In the genomic region with DNA sequence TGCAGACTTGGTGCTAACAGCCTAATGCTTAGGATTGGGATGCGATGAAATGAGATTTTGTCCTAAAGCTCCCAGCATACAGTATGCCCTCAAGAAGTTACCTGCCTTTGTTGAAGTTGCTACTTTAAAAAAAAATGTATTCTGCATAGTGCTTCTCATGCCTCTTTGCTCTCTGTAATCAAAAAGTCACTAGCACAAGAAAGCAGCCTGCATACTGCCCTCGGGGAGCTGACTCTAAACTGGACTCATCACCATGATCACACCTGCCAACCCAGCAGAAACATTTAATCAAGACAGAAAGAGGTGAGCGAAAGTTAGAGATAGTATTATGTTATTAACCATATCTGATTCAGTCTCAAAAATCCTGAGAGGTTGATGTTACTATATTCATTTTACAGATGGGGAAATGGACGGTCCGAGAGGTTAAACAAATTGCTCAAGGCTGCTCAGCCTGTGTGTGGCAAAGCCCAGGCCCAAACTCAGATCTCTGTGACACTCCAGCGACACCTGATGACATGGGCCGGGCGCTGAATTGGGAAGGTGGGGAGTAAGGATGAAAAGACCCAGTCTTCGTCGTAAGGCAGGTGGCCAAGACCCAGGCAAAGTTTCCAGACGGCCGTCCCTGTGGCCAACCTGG, we compare ENCODE assay signal across 8 cellular contexts. TPM values are rescaled to one million over a fixed set of nuclear protein-coding genes. Genes with fewer than 3 reads are reported as not detected.
A peak's percentile ranks its signal among the peaks of the same experiment; 100 is the strongest.
DNase-seq lines count a peak whose midpoint lies in the region; ATAC-seq and TF ChIP-seq lines count a peak whose summit lies in the region.

No MANE protein-coding gene starts in this region.

- WGBS in mesodermal cell (ENCODE audit: insufficient coverage in 2 of 2), 2 experiments: 24 to 30% methylated on average over 8 to 9 of the region's 12 CpGs

- H3K36me3 Mint-ChIP-seq in Caco-2 (ENCODE audit: insufficient read depth, unreplicated experiment): no peaks in the 10 kb centered on the region
- H3K36me3 Mint-ChIP-seq in activated CD4-positive, alpha-beta memory T cell treated with anti-CD3 and anti-CD28 coated beads, Interleukin-2, amount 10 ng/mL, durations not matched to agents 7 days and 5 days (ENCODE audit: low read depth): peaks cover 32% of the 10 kb centered on the region

- in situ Hi-C loops in ACHN (cut with HindIII; ENCODE audit: low pct_ligation_motif_present, low pct_unique_long_range_greater_than_20kb, low sequenced_read_pairs): no loop called here

- peaks cover 30% of the 10 kb centered on the region for H3K27me3 Mint-ChIP-seq in Caco-2 (ENCODE audit: insufficient read depth, unreplicated experiment)
- H3K27me3 Mint-ChIP-seq in activated CD4-positive, alpha-beta memory T cell treated with anti-CD3 and anti-CD28 coated beads, Interleukin-2, amount 10 ng/mL, durations not matched to agents 7 days and 5 days: peaks cover 2% of the 10 kb centered on the region

- H3K4me1 Mint-ChIP-seq in Caco-2 (ENCODE audit: low read depth, unreplicated experiment): peaks cover 22% of the 10 kb centered on the region
- peaks cover 71% of the 10 kb centered on the region for H3K4me1 Mint-ChIP-seq in activated CD4-positive, alpha-beta memory T cell treated with anti-CD3 and anti-CD28 coated beads, Interleukin-2, amount 10 ng/mL, durations not matched to agents 7 days and 5 days

- no peak overlapping the region for H3K27ac Mint-ChIP-seq in Caco-2 (ENCODE audit: unreplicated experiment)
- H3K27ac Mint-ChIP-seq in activated CD4-positive, alpha-beta memory T cell treated with anti-CD3 and anti-CD28 coated beads, Interleukin-2, amount 10 ng/mL, durations not matched to agents 7 days and 5 days: peak overlapping the region; percentile 70

- H3K9me3 ChIP-seq in Caco-2 (no peaks in the 10 kb centered on the region), mesodermal cell (ENCODE audit: control insufficient read depth, low read length) (no peaks in the 10 kb centered on the region)

- H3K27ac ChIP-seq in mesodermal cell (ENCODE audit: low read depth, low read length, severe bottlenecking): no peak overlapping the region

- POLR2A ChIA-PET in Caco-2 (lab: Charles Lee): no interaction called here
- POLR2A ChIA-PET in activated CD4-positive, alpha-beta memory T cell treated with anti-CD3 and anti-CD28 coated beads, Interleukin-2, amount 10 ng/mL, durations not matched to agents 7 days and 5 days (lab: Charles Lee): interaction anchor here (0.8 to 2.3 kb wide), 8 partner anchors 9 to 222 kb away, joined by 3 to 8 read pairs (median 4); a partner anchor contains a TSS

- DNase-seq in Caco-2: no peak
- no peak for DNase-seq in activated CD4-positive, alpha-beta memory T cell treated with anti-CD3 and anti-CD28 coated beads, Interleukin-2, amount 10 ng/mL, durations not matched to agents 7 days and 5 days
- no peak for DNase-seq in ACHN
- DNase-seq in hippocampal formation (lab: John Stamatoyannopoulos, UW): no peak
- no peak for DNase-seq in KG1 (lab: John Stamatoyannopoulos, UW)

- ATAC-seq in GM21737 (IDR thresholded peaks at IDR 0.05; ENCODE audit: unreplicated experiment) (peak; percentile 17), HG03097 (IDR thresholded peaks at IDR 0.05; ENCODE audit: low FRiP score, unreplicated experiment) (no peak)

- H3K27me3 ChIP-seq in Caco-2 (replicated peaks; ENCODE audit: control insufficient read depth, insufficient read depth, low read length): peaks cover 5% of the 10 kb centered on the region

- no peaks in the 10 kb centered on the region for H3K9me3 Mint-ChIP-seq in Caco-2 (ENCODE audit: unreplicated experiment)
- no peaks in the 10 kb centered on the region for H3K9me3 Mint-ChIP-seq in activated CD4-positive, alpha-beta memory T cell treated with anti-CD3 and anti-CD28 coated beads, Interleukin-2, amount 10 ng/mL, durations not matched to agents 7 days and 5 days

- no TSS peak for BruUV-seq in Caco-2 (replicated peaks; lab: Mats Ljungman, UMichigan)

- intact Hi-C loops in Caco-2 (cut with micrococcal nuclease; ENCODE audit: unreplicated experiment): loop anchor here (1.0 kb wide), 2 partner anchors 33 to 84 kb away; no protein-coding TSS in a partner anchor

- H3K4me3 ChIP-seq in Caco-2 (ENCODE audit: low read depth, low read length) (peak overlapping the region; percentile 58), mesodermal cell (ENCODE audit: extremely low read depth, insufficient read depth, low read length, poor library complexity, severe bottlenecking) (peak overlapping the region; percentile 44)

- peak overlapping the region; percentile 73 for H3K4me3 Mint-ChIP-seq in Caco-2 (ENCODE audit: unreplicated experiment)
- peak overlapping the region; percentile 74 for H3K4me3 Mint-ChIP-seq in activated CD4-positive, alpha-beta memory T cell treated with anti-CD3 and anti-CD28 coated beads, Interleukin-2, amount 10 ng/mL, durations not matched to agents 7 days and 5 days

- H3K4me1 ChIP-seq in Caco-2 (peaks cover 37% of the 10 kb centered on the region), mesodermal cell (ENCODE audit: control insufficient read depth, insufficient read depth, low read length, poor library complexity, severe bottlenecking) (no peaks in the 10 kb centered on the region)

- no peak for TF ChIP-seq CTCF in Caco-2 (IDR thresholded peaks at IDR 0.05; ENCODE audit: insufficient read depth in 1 of 2, low read depth in 1 of 2, low read length in 1 of 2, severe bottlenecking in 1 of 2, unreplicated experiment in 1 of 2)

- no peaks in the 10 kb centered on the region for H3K36me3 ChIP-seq in Caco-2 (ENCODE audit: control insufficient read depth, insufficient read depth, low read length)
- no peaks in the 10 kb centered on the region for H3K36me3 ChIP-seq in mesodermal cell (ENCODE audit: control insufficient read depth, insufficient read depth, low read length)

- CTCF ChIA-PET in Caco-2 (lab: Charles Lee): interaction anchor here (1.0 to 1.9 kb wide), 5 partner anchors 8 to 243 kb away, joined by 3 to 10 read pairs (median 3); no protein-coding TSS in a partner anchor
- CTCF ChIA-PET in activated CD4-positive, alpha-beta memory T cell treated with anti-CD3 and anti-CD28 coated beads, Interleukin-2, amount 10 ng/mL, durations not matched to agents 7 days and 5 days (lab: Charles Lee): interaction anchor here (0.6 to 4.6 kb wide), 21 partner anchors 10 to 663 kb away, joined by 3 to 22 read pairs (median 4); a partner anchor contains a TSS

RNA-seq across cellular contexts. Expression of a gene that starts 1.1 kb away (rescaled TPM):
- 0.23 and 0.42 TPM in 2 replicates for total RNA-seq in Caco-2 (2022)
- total RNA-seq in activated CD4-positive, alpha-beta memory T cell treated with anti-CD3 and anti-CD28 coated beads, Interleukin-2, amount 10 ng/mL, durations not matched to agents 7 days and 5 days: 10 to 100 TPM; 56.5 to 56.7 TPM
- 4.3 TPM for polyA plus RNA-seq in mesodermal cell (2013, experiment 1 of 2)
- polyA plus RNA-seq in mesodermal cell (2013, experiment 2 of 2): 3.1 TPM

Comparison
In these comparisons a context has a peak if more than half of its experiments do, and no peak if none do; other contexts are left out.
1. RNA of a gene that starts 1.1 kb away (total RNA-seq): 56.5 to 56.7 TPM in activated CD4-positive, alpha-beta memory T cell treated with anti-CD3 and anti-CD28 coated beads, Interleukin-2, amount 10 ng/mL, durations not matched to agents 7 days and 5 days; 0.23 to 0.42 TPM in Caco-2; every median in the first group is over 10 times any median in the second.